ENCODE assay signal across 9 cellular contexts in genomic region chr13:79385694-79386093, GRCh38. TPM values are rescaled to one million over a fixed set of nuclear protein-coding genes. Genes with fewer than 3 reads are reported as not detected.
A peak's percentile ranks its signal among the peaks of the same experiment; 100 is the strongest.
DNase-seq lines count a peak whose midpoint lies in the region; ATAC-seq and TF ChIP-seq lines count a peak whose summit lies in the region.
"Had no signal": no experiment of that assay in that cellular context is flagged by ENCODE, and none has a peak within 500 bp of the region (broad histone marks: within the 10 kb centered on the region; RNA-seq: fewer than 3 reads in every experiment).

No MANE protein-coding gene starts in this region.

- H3K27me3 ChIP-seq in prostate gland (replicated peaks; ENCODE audit: insufficient read depth) = no peaks in the 10 kb centered on the region

- DNase-seq in activated gamma-delta T cell treated with Interleukin-2 at 50 U/mL for 16 hours (peak; percentile 10), activated gamma-delta T cell (lab: John Stamatoyannopoulos, UW) (no peak), NOMO-1 treated with DMSO at 0.1 percent for 48 hours (lab: John Stamatoyannopoulos, UW; ENCODE audit: unreplicated experiment) (peak; percentile 72), left lobe of liver (ENCODE audit: low spot score) (no peak), posterior cingulate gyrus (no peak), prostate gland (ENCODE audit: low spot score) (no peak), NCI-H1417 treated with DMSO at 0.1 percent for 48 hours (lab: John Stamatoyannopoulos, UW) (no peak)

- no peaks in the 10 kb centered on the region for H3K4me1 ChIP-seq in prostate gland (replicated peaks)

- ATAC-seq in HG02678 (IDR thresholded peaks at IDR 0.05; ENCODE audit: unreplicated experiment) (peak; percentile 90), left lobe of liver (peak; percentile 23)

- no peaks in the 10 kb centered on the region for H3K36me3 ChIP-seq in prostate gland

- TF ChIP-seq CTCF in prostate gland (IDR thresholded peaks at IDR 0.05) = no peak

- no peak overlapping the region for H3K4me3 ChIP-seq in prostate gland

- no peak for TF ChIP-seq POLR2A in prostate gland (IDR thresholded peaks at IDR 0.05)

- intact Hi-C loops in posterior cingulate gyrus (cut with DNase I) (no loop called here), prostate gland (cut with DNase I) (no loop called here)

- no peak overlapping the region for H3K27ac ChIP-seq in prostate gland
- H3K27ac ChIP-seq: VCaP had no signal

- H3K9me3 ChIP-seq in prostate gland = no peaks in the 10 kb centered on the region

- 75% methylated on average over 1 of the region's 1 CpG for WGBS in prostate gland

RNA-seq across cellular contexts. Expression of gene RBM26, which starts 20.4 kb away (rescaled TPM):
- total RNA-seq in left lobe of liver (10.7 TPM), prostate gland (10 to 100 TPM; 29.0 to 45.9 TPM)

Comparison
In these comparisons a context has a peak if more than half of its experiments do, and no peak if none do; other contexts are left out.
1. DNase-seq: peak in activated gamma-delta T cell treated with Interleukin-2 at 50 U/mL for 16 hours (single experiment) and NOMO-1 treated with DMSO at 0.1 percent for 48 hours (single experiment); none in activated gamma-delta T cell (single experiment), left lobe of liver (single experiment), posterior cingulate gyrus (0 of 10), prostate gland (single experiment) and NCI-H1417 treated with DMSO at 0.1 percent for 48 hours (single experiment).